Comparison of ENCODE assay signal across 1 cellular context in the genomic region with DNA sequence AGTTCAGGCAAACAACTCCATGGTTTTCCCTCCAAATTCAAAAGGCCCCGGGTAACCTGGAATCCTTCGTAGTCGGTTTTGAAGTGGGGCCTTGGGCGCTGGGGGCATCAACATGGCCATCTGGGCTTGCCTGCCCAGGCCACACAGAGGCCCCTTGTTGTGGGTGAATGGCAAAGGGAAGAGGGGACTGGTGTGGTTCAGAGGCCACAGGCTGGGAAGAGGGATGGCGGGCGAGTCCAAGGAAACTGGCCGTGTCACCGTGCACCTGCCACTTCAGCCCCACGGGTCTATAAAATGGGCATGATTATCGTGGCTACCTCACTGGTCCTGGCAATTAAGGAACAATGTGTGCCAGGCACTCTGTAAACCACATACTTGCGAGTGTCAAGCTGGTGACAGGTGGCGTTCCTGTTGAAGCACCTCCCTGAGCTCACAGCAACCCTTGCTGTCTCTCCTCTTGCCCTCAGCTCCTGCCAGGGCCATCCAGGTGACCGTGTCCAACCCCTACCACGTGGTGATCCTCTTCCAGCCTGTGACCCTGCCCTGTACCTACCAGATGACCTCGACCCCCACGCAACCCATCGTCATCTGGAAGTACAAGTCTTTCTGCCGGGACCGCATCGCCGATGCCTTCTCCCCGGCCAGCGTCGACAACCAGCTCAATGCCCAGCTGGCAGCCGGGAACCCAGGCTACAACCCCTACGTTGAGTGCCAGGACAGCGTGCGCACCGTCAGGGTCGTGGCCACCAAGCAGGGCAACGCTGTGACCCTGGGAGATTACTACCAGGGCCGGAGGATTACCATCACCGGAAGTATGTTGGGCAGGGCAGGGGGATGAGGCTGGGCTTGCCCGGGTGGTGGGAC.
TF ChIP-seq lines count a peak whose summit lies in the region.

No MANE protein-coding gene starts in this region.

TF ChIP-seq in HepG2, 621 proteins besides CTCF, POLR2A, EP300 and RAD21:
- TF ChIP-seq SKIL (CRISPR knock-in tag; IDR thresholded peaks at IDR 0.05; ENCODE audit: borderline replicate concordance), result no peak
- no peak for TF ChIP-seq SIX1 (CRISPR knock-in tag; IDR thresholded peaks at IDR 0.05; ENCODE audit: borderline replicate concordance)
- TF ChIP-seq ZMAT5 (CRISPR knock-in tag; IDR thresholded peaks at IDR 0.05; ENCODE audit: borderline replicate concordance, low read depth), result no peak
- no peak for TF ChIP-seq POLR2G (IDR thresholded peaks at IDR 0.05; ENCODE audit: low read depth, low read length)
- TF ChIP-seq HNRNPL (IDR thresholded peaks at IDR 0.05; ENCODE audit: low read depth, low read length), result peak; percentile 54; the same call in 1 of the 2 replicates
- TF ChIP-seq HHEX (CRISPR knock-in tag; IDR thresholded peaks at IDR 0.05), result no peak
- TF ChIP-seq ZBTB39 (CRISPR knock-in tag; IDR thresholded peaks at IDR 0.05), result no peak
- TF ChIP-seq ZNF883 (CRISPR knock-in tag; IDR thresholded peaks at IDR 0.05; ENCODE audit: not compliant biosample characterization), result no peak
- TF ChIP-seq UBTF (CRISPR knock-in tag; IDR thresholded peaks at IDR 0.05), result no peak
- no peak for TF ChIP-seq ZNF781 (CRISPR knock-in tag; IDR thresholded peaks at IDR 0.05; ENCODE audit: borderline replicate concordance, not compliant biosample characterization)
- TF ChIP-seq CBX2 (IDR thresholded peaks at IDR 0.05; ENCODE audit: low read depth, low read length), result no peak
- no peak for TF ChIP-seq CBX2 (CRISPR knock-in tag; IDR thresholded peaks at IDR 0.05; ENCODE audit: low read depth)
- no peak for TF ChIP-seq JUN (CRISPR knock-in tag; IDR thresholded peaks at IDR 0.05)
- TF ChIP-seq RBFOX2 (IDR thresholded peaks at IDR 0.05; ENCODE audit: low read depth, low read length), result peak; percentile 39; the same call in 1 of the 2 replicates
- TF ChIP-seq ZBTB38 (CRISPR knock-in tag; IDR thresholded peaks at IDR 0.05), result peak; percentile 76
TF ChIP-seq in HepG2: peak in this region for 3.
